In the genomic region with DNA sequence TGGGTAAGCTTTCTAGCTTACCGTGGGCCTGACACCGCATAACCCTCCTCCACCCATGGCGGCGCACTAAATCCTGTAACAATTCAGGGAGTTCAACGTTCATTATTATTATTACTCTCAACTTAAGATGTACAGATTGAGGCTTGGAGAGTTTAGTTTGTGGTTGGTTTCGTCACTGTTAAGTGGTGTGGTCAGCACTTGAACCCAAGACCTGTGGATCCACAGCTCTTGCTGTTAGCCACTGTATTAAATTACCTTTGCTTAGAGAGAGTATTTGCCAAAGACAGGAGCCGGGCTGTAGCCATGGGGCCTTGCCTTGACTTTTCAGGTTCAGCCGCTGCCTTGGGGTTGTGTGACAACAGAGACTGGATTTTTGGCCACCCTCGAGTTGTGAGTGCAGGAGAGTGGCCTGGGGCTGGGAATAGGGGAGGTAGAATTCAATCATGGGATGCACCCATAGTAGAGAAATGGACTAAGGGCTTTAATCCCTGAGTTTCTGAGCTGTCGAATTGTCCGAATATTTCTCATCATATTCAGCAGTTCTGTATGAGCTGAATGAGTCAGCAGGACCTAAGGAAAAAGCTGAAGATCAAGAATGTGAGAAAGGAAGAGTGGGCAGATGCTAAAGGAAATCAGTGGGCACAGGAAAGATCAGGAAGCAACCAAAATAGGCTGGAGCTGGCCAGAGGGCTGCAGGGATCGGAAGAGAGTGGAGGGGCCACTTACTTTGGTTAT, we compare ENCODE assay signal across 10 cellular contexts. TPM values are rescaled to one million over a fixed set of nuclear protein-coding genes. Genes with fewer than 3 reads are reported as not detected.
DNase-seq lines count a peak whose midpoint lies in the region; ATAC-seq and TF ChIP-seq lines count a peak whose summit lies in the region.
"Had no signal": no experiment of that assay in that cellular context is flagged by ENCODE, and none has a peak within 500 bp of the region (broad histone marks: within the 10 kb centered on the region; RNA-seq: fewer than 3 reads in every experiment).

No MANE protein-coding gene starts in this region.

- no peak overlapping the region for H2BK12ac ChIP-seq in trophoblast cell (ENCODE audit: low read length)

- CTCF ChIA-PET in Panc1 (lab: Charles Lee) = interaction anchor here (0.7 kb wide), 1 partner anchor 133 kb away, joined by 3 read pairs; no protein-coding TSS in a partner anchor

- H3K23ac ChIP-seq in trophoblast cell (ENCODE audit: low read length) = no peak overlapping the region

- no peak for TF ChIP-seq CTCF in Panc1 (IDR thresholded peaks at IDR 0.05)
- no peak for TF ChIP-seq CTCF in epithelial cell of esophagus (IDR thresholded peaks at IDR 0.05; ENCODE audit: insufficient read depth, low read depth, low read length, missing control alignments)

- H3K9me3 Mint-ChIP-seq in activated naive CD4-positive, alpha-beta T cell treated with anti-CD3 and anti-CD28 coated beads, Interleukin-2, amount 50 U/mL, for 72 hours = peaks cover 0 to 6% of the 10 kb centered on the region in 2 donors

- H3K4me2 ChIP-seq in trophoblast cell (ENCODE audit: low read length) = no peak overlapping the region

- peak; percentile 48 for DNase-seq in Caki2 (ENCODE audit: low read depth)
- peak; percentile 64 for DNase-seq in Panc1 (ENCODE audit: low read depth, low spot score)
- DNase-seq in epithelial cell of esophagus (ENCODE audit: low read depth) = peak; percentile 88
- peak; percentile 79 to 86 for DNase-seq in trophoblast cell
- DNase-seq in pons (ENCODE audit: low spot score) = no peak
- no peak for DNase-seq in OCI-M2 (lab: John Stamatoyannopoulos, UW; ENCODE audit: unreplicated experiment)
- DNase-seq in activated naive CD4-positive, alpha-beta T cell treated with anti-CD3 and anti-CD28 coated beads, Interleukin-2, amount 50 U/mL, for 72 hours (ENCODE audit: low spot score in 2 of 2) = no peak
- DNase-seq: amygdala, NCI-H1417 had no signal

- H2BK5ac ChIP-seq in trophoblast cell (ENCODE audit: low read depth, low read length, poor library complexity) = no peak overlapping the region

- H2AFZ ChIP-seq in trophoblast cell (ENCODE audit: insufficient read depth, low read length, poor library complexity) = no peak overlapping the region

- H3K27ac ChIP-seq in Panc1 (ENCODE audit: low read length) (peak overlapping the region; percentile 90), trophoblast cell (ENCODE audit: low read depth, low read length) (peak overlapping the region; percentile 12)

- H3K4ac ChIP-seq in trophoblast cell (ENCODE audit: low read depth, low read length) = no peak overlapping the region

- peaks cover 3% of the 10 kb centered on the region for H3K79me2 ChIP-seq in trophoblast cell (ENCODE audit: control insufficient read depth, insufficient read depth, low read length, poor library complexity)

- no peak overlapping the region for H4K91ac ChIP-seq in trophoblast cell (ENCODE audit: low read depth, low read length)

- POLR2A ChIA-PET in Panc1 (lab: Charles Lee) = no interaction called here

- no peak overlapping the region for H3K14ac ChIP-seq in trophoblast cell (ENCODE audit: low read length)

- no peak overlapping the region for H3K18ac ChIP-seq in trophoblast cell (ENCODE audit: low read length)

- no peak overlapping the region for H2BK120ac ChIP-seq in trophoblast cell (ENCODE audit: insufficient read depth, low read length, poor library complexity)

- intact Hi-C loops in Panc1 (cut with micrococcal nuclease; ENCODE audit: unreplicated experiment) = no loop called here

- no peak overlapping the region for H4K12ac ChIP-seq in trophoblast cell (ENCODE audit: low read depth, low read length)

- WGBS in trophoblast cell (ENCODE audit: extremely low coverage, insufficient coverage, insufficient read length) = no CpG with 5 or more reads among the region's 12 CpGs

- no peak overlapping the region for H2AK5ac ChIP-seq in trophoblast cell (ENCODE audit: low read length)

- no peak overlapping the region for H3K9ac ChIP-seq in trophoblast cell (ENCODE audit: low read length)

- no TSS peak for BruUV-seq in Panc1 (replicated peaks; lab: Mats Ljungman, UMichigan)

- peaks cover 2% of the 10 kb centered on the region for H3K79me1 ChIP-seq in trophoblast cell (ENCODE audit: low read length)

- peaks cover 13 to 19% of the 10 kb centered on the region in 2 donors for H3K36me3 Mint-ChIP-seq in activated naive CD4-positive, alpha-beta T cell treated with anti-CD3 and anti-CD28 coated beads, Interleukin-2, amount 50 U/mL, for 72 hours

- no peaks in the 10 kb centered on the region for H3K27me3 ChIP-seq in Panc1 (ENCODE audit: control insufficient read depth, insufficient read depth, low read length)
- no peaks in the 10 kb centered on the region for H3K27me3 ChIP-seq in trophoblast cell (ENCODE audit: insufficient read depth, low read length)

- ATAC-seq in Panc1 (peak; percentile 29), HG03095 (IDR thresholded peaks at IDR 0.05; ENCODE audit: unreplicated experiment) (no peak)
- ATAC-seq in activated naive CD4-positive, alpha-beta T cell treated with anti-CD3 and anti-CD28 coated beads, Interleukin-2, amount 50 U/mL, for 72 hours = no peak

- H3K4me3 ChIP-seq in Panc1 (ENCODE audit: low read depth in 2 of 2, low read length in 2 of 2) (peak overlapping the region in 1 of 2 experiments; percentile 8; a peak in 2 of 4 replicates), epithelial cell of esophagus (ENCODE audit: low read length) (no peak overlapping the region), trophoblast cell (ENCODE audit: low read depth, low read length) (no peak overlapping the region)

- H3K4me1 ChIP-seq in Panc1 (ENCODE audit: control insufficient read depth, insufficient read depth, low read length) = peaks cover 68% of the 10 kb centered on the region
- peaks cover 9 to 10% of the 10 kb centered on the region in 2 experiments for H3K4me1 ChIP-seq in trophoblast cell (ENCODE audit: control insufficient read depth in 1 of 2, insufficient read depth in 2 of 2, low read length in 2 of 2)

- in situ Hi-C loops in Caki2 (cut with HindIII; ENCODE audit: low pct_unique_long_range_greater_than_20kb, low sequenced_read_pairs) = no loop called here
- in situ Hi-C loops in Panc1 (cut with HindIII; ENCODE audit: low pct_unique_long_range_greater_than_20kb, low sequenced_read_pairs) = no loop called here

- H3K36me3 ChIP-seq in Panc1 (ENCODE audit: control insufficient read depth, insufficient read depth, low read length) (no peaks in the 10 kb centered on the region), trophoblast cell (ENCODE audit: control insufficient read depth in 1 of 2, insufficient read depth in 2 of 2, low read length in 2 of 2) (peaks cover 0 to 3% of the 10 kb centered on the region in 2 experiments)

- no peaks in the 10 kb centered on the region for H3K9me3 ChIP-seq in Panc1 (ENCODE audit: control insufficient read depth, insufficient read depth, low read depth, low read length)
- no peaks in the 10 kb centered on the region for H3K9me3 ChIP-seq in trophoblast cell (ENCODE audit: insufficient read depth, low read depth, low read length)

- H4K8ac ChIP-seq in trophoblast cell (ENCODE audit: low read depth, low read length) = no peak overlapping the region

- peak overlapping the region in 1 of 2 donors; percentile 29 for H3K27ac Mint-ChIP-seq in activated naive CD4-positive, alpha-beta T cell treated with anti-CD3 and anti-CD28 coated beads, Interleukin-2, amount 50 U/mL, for 72 hours

RNA-seq across cellular contexts. Expression of gene SACM1L, which starts 44.6 kb away (rescaled TPM):
- 9.9 and 26.2 TPM in 2 replicates for total RNA-seq in Caki2 (2014; rRNA removed; shearing (Covaris generic); ENCODE audit: low replicate concordance)
- total RNA-seq in Panc1 (2021; ENCODE audit: unreplicated experiment) = 31.6 TPM
- 17.4 TPM for polyA plus RNA-seq in Panc1 (2012; ENCODE audit: insufficient read length)
- polyA plus RNA-seq in trophoblast cell (2013) = 16.8 and 16.9 TPM in 2 replicates
- total RNA-seq in activated naive CD4-positive, alpha-beta T cell treated with anti-CD3 and anti-CD28 coated beads, Interleukin-2, amount 50 U/mL, for 72 hours = 10 to 100 TPM; 61.8 to 99.2 TPM

RNA-seq across cellular contexts. Expression of gene LIMD1, which starts 50.1 kb away (rescaled TPM):
- 11.6 and 16.4 TPM in 2 replicates for total RNA-seq in Caki2 (2014; rRNA removed; shearing (Covaris generic); ENCODE audit: low replicate concordance)
- total RNA-seq in Panc1 (2021; ENCODE audit: unreplicated experiment) = 49.7 TPM
- polyA plus RNA-seq in Panc1 (2012; ENCODE audit: insufficient read length) = 19.4 TPM
- 4.3 TPM in 2 replicates for polyA plus RNA-seq in trophoblast cell (2013)
- total RNA-seq in activated naive CD4-positive, alpha-beta T cell treated with anti-CD3 and anti-CD28 coated beads, Interleukin-2, amount 50 U/mL, for 72 hours = 10 to 100 TPM; 14.9 to 39.6 TPM

Comparison
In these comparisons a context has a peak if more than half of its experiments do, and no peak if none do; other contexts are left out.
1. DNase-seq: peak in Caki2 (single experiment), Panc1 (single experiment), epithelial cell of esophagus (single experiment) and trophoblast cell (2 of 2); none in pons (single experiment), OCI-M2 (single experiment) and activated naive CD4-positive, alpha-beta T cell treated with anti-CD3 and anti-CD28 coated beads, Interleukin-2, amount 50 U/mL, for 72 hours (0 of 2).